Comparison of ENCODE assay signal across 1 cellular context in the genomic region with DNA sequence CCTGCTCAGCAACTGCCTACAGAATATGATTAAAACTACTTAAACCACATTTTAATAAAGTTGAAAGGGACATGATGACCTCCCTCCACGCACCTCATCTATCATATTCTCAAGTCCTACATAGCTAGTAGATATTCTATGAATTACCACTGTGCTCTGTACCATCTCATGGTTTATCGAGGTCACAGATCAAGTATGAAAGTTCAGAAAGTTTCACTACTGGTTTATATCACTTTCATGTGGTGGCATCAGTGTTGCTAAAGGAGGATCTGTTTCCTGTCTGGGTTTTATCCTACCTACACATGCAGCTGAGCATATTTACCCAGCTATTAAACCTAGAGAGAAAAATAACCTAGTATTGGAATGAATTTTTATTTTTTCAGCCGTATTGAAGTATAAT.
TF ChIP-seq lines count a peak whose summit lies in the region.

No MANE protein-coding gene starts in this region.

TF ChIP-seq in GM23338, 12 proteins besides CTCF, POLR2A, EP300 and RAD21 (continued from another document):
- TF ChIP-seq, protein P1, sequence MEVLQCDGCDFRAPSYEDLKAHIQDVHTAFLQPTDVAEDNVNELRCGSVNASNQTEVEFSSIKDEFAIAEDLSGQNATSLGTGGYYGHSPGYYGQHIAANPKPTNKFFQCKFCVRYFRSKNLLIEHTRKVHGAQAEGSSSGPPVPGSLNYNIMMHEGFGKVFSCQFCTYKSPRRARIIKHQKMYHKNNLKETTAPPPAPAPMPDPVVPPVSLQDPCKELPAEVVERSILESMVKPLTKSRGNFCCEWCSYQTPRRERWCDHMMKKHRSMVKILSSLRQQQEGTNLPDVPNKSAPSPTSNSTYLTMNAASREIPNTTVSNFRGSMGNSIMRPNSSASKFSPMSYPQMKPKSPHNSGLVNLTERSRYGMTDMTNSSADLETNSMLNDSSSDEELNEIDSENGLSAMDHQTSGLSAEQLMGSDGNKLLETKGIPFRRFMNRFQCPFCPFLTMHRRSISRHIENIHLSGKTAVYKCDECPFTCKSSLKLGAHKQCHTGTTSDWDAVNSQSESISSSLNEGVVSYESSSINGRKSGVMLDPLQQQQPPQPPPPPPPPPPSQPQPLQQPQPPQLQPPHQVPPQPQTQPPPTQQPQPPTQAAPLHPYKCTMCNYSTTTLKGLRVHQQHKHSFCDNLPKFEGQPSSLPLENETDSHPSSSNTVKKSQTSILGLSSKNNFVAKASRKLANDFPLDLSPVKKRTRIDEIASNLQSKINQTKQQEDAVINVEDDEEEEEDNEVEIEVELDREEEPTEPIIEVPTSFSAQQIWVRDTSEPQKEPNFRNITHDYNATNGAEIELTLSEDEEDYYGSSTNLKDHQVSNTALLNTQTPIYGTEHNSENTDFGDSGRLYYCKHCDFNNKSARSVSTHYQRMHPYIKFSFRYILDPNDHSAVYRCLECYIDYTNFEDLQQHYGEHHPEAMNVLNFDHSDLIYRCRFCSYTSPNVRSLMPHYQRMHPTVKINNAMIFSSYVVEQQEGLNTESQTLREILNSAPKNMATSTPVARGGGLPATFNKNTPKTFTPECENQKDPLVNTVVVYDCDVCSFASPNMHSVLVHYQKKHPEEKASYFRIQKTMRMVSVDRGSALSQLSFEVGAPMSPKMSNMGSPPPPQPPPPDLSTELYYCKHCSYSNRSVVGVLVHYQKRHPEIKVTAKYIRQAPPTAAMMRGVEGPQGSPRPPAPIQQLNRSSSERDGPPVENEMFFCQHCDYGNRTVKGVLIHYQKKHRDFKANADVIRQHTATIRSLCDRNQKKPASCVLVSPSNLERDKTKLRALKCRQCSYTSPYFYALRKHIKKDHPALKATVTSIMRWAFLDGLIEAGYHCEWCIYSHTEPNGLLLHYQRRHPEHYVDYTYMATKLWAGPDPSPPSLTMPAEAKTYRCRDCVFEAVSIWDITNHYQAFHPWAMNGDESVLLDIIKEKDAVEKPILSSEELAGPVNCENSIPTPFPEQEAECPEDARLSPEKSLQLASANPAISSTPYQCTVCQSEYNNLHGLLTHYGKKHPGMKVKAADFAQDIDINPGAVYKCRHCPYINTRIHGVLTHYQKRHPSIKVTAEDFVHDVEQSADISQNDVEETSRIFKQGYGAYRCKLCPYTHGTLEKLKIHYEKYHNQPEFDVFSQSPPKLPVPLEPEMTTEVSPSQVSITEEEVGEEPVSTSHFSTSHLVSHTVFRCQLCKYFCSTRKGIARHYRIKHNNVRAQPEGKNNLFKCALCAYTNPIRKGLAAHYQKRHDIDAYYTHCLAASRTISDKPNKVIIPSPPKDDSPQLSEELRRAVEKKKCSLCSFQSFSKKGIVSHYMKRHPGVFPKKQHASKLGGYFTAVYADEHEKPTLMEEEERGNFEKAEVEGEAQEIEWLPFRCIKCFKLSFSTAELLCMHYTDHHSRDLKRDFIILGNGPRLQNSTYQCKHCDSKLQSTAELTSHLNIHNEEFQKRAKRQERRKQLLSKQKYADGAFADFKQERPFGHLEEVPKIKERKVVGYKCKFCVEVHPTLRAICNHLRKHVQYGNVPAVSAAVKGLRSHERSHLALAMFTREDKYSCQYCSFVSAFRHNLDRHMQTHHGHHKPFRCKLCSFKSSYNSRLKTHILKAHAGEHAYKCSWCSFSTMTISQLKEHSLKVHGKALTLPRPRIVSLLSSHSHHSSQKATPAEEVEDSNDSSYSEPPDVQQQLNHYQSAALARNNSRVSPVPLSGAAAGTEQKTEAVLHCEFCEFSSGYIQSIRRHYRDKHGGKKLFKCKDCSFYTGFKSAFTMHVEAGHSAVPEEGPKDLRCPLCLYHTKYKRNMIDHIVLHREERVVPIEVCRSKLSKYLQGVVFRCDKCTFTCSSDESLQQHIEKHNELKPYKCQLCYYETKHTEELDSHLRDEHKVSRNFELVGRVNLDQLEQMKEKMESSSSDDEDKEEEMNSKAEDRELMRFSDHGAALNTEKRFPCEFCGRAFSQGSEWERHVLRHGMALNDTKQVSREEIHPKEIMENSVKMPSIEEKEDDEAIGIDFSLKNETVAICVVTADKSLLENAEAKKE (CRISPR knock-in tag; IDR thresholded peaks at IDR 0.05): no peak
